23 cellular contexts compared by ENCODE assay signal in genomic region chr6:12081776-12082175, GRCh38.
DNase-seq lines count a peak whose midpoint lies in the region; ATAC-seq lines count a peak whose summit lies in the region.
"Had no signal": no experiment of that assay in that cellular context is flagged by ENCODE, and none has a peak within 500 bp of the region (broad histone marks: within the 10 kb centered on the region; RNA-seq: fewer than 3 reads in every experiment).

No MANE protein-coding gene starts in this region.

- peak; percentile 55 for ATAC-seq in GM21390 (IDR thresholded peaks at IDR 0.05; ENCODE audit: unreplicated experiment)
- no peak for ATAC-seq in GM21360 (IDR thresholded peaks at IDR 0.05; ENCODE audit: unreplicated experiment)
- ATAC-seq in GM18519 (IDR thresholded peaks at IDR 0.05; ENCODE audit: low FRiP score, unreplicated experiment), result no peak
- ATAC-seq: activated T-cell treated with anti-CD3 and anti-CD28 coated beads, Interleukin-2, amount 50 U/mL, for 4 hours; K562; sciatic nerve had no signal

- peak; percentile 23 for DNase-seq in CD1c-positive myeloid dendritic cell (ENCODE audit: extremely low spot score)
- peak; percentile 38 for DNase-seq in MV-4-11 (lab: John Stamatoyannopoulos, UW)
- peak; percentile 21 for DNase-seq in kidney tubule cell (ENCODE audit: low spot score)
- no peak for DNase-seq in effector CD4-positive, alpha-beta T cell
- DNase-seq in NCI-H1930 (lab: John Stamatoyannopoulos, UW), result no peak
- DNase-seq: activated CD4-positive, CD25-positive, alpha-beta regulatory T cell; activated CD8-positive, alpha-beta memory T cell treated with anti-CD3 and anti-CD28 coated beads for 24 hours; activated T-cell treated with anti-CD3 and anti-CD28 coated beads, Interleukin-2, amount 50 U/mL, for 4 hours; CD8-positive, alpha-beta memory T cell; endodermal cell; GDM1; midbrain; NCI-H187 treated with DMSO at 0.1 percent for 48 hours; NCI-H226; NCI-H82; posterior cingulate gyrus; stimulated activated CD4-positive, alpha-beta T cell treated with anti-CD3 and anti-CD28 coated beads, Interleukin-15, amount 100 ng/mL, for 24 hours; testis had no signal

Comparison
In these comparisons a context has a peak if more than half of its experiments do, and no peak if none do; other contexts are left out.
1. DNase-seq: peak in CD1c-positive myeloid dendritic cell (single experiment), MV-4-11 (single experiment) and kidney tubule cell (single experiment); none in effector CD4-positive, alpha-beta T cell (single experiment) and NCI-H1930 (0 of 2).